In genomic region chr1:88685239-88685604, GRCh38 we compare ENCODE assay signal across 8 cellular contexts. TPM values are rescaled to one million over a fixed set of nuclear protein-coding genes. Genes with fewer than 3 reads are reported as not detected.
A peak's percentile ranks its signal among the peaks of the same experiment; 100 is the strongest.
DNase-seq lines count a peak whose midpoint lies in the region; ATAC-seq and TF ChIP-seq lines count a peak whose summit lies in the region.

No MANE protein-coding gene starts in this region.

- intact Hi-C loops in aorta (cut with DNase I): no loop called here

- H3K9me3 ChIP-seq in HUES48 (ENCODE audit: control insufficient read depth, insufficient read depth, low read length) (no peaks in the 10 kb centered on the region), aorta (ENCODE audit: control insufficient read depth, low read length) (no peaks in the 10 kb centered on the region)

- peak overlapping the region; percentile 87 for H3K9ac ChIP-seq in HUES48 (ENCODE audit: low read depth, low read length)

- H3K27ac ChIP-seq in HUES48 (ENCODE audit: low read depth, low read length) (peak overlapping the region; percentile 97), aorta (ENCODE audit: low read depth in 1 of 2, low read length in 2 of 2) (no peak overlapping the region)

- H3K4me3 ChIP-seq in HUES48 (ENCODE audit: low read depth, low read length) (peak overlapping the region; percentile 78), astrocyte of the spinal cord (ENCODE audit: low read depth, low read length) (peak overlapping the region; percentile 84), aorta (ENCODE audit: low read length in 2 of 2) (peak overlapping the region; percentile 68 to 79)

- 0% methylated on average over 7 of the region's 7 CpGs for WGBS in aorta, 2 donors

- H3K27me3 ChIP-seq in HUES48 (ENCODE audit: control insufficient read depth, insufficient read depth, low read length) (no peaks in the 10 kb centered on the region), aorta (ENCODE audit: control insufficient read depth in 1 of 2, insufficient read depth in 2 of 2, low read length in 1 of 2) (no peaks in the 10 kb centered on the region)

- peaks cover 11% of the 10 kb centered on the region for H3K4me1 ChIP-seq in HUES48 (ENCODE audit: control insufficient read depth, insufficient read depth, low read length)
- no peaks in the 10 kb centered on the region for H3K4me1 ChIP-seq in aorta (ENCODE audit: control insufficient read depth in 1 of 2, insufficient read depth in 2 of 2, low read length in 2 of 2)

- TF ChIP-seq CTCF in astrocyte of the spinal cord (IDR thresholded peaks at IDR 0.05; ENCODE audit: low read depth, low read length): no peak

- H3K36me3 ChIP-seq in HUES48 (ENCODE audit: control insufficient read depth, insufficient read depth, low read length) (0 out of 2 replicates have a peak, but pooled peaks cover 5% of the 10 kb centered on the region), aorta (ENCODE audit: control insufficient read depth in 1 of 2, insufficient read depth in 2 of 2, low read length in 1 of 2) (no peaks in the 10 kb centered on the region)

- peak; percentile 42 for DNase-seq in ELR (ENCODE audit: low read depth)
- no peak for DNase-seq in astrocyte of the spinal cord (ENCODE audit: low read depth, low spot score)
- peak; percentile 20 for DNase-seq in medulla oblongata (ENCODE audit: extremely low spot score)
- DNase-seq in aorta: no peak
- DNase-seq in NCI-H446 treated with DMSO at 0.1 percent for 48 hours (lab: John Stamatoyannopoulos, UW): no peak
- DNase-seq in NOMO-1 treated with DMSO at 0.1 percent for 48 hours (lab: John Stamatoyannopoulos, UW; ENCODE audit: unreplicated experiment): no peak

- in situ Hi-C loops in astrocyte of the spinal cord (cut with HindIII; ENCODE audit: low sequenced_read_pairs): no loop called here

- ATAC-seq in aorta (ENCODE audit: low FRiP score) (no peak), HG03175 (IDR thresholded peaks at IDR 0.05; ENCODE audit: unreplicated experiment) (no peak)

RNA-seq across cellular contexts. Expression of gene PKN2, which starts 1.1 kb away (rescaled TPM):
- 10 to 100 TPM; 37.4 to 38.1 TPM for total RNA-seq in aorta
- polyA plus RNA-seq in aorta: 10 to 100 TPM in 1 of 2 donors, 1 to 10 TPM in 1; 8.5 to 14.0 TPM

Comparison
In these comparisons a context has a peak if more than half of its experiments do, and no peak if none do; other contexts are left out.
1. DNase-seq: peak in ELR (single experiment) and medulla oblongata (single experiment); none in astrocyte of the spinal cord (single experiment), aorta (0 of 2), NCI-H446 treated with DMSO at 0.1 percent for 48 hours (single experiment) and NOMO-1 treated with DMSO at 0.1 percent for 48 hours (single experiment).
2. Peak in every context shown above with its lines, with median percentiles within 50 percentile points of each other: H3K4me3 ChIP-seq.